ENCODE assay signal across 10 cellular contexts in genomic region chr22:36325163-36326031, GRCh38.
A peak's percentile ranks its signal among the peaks of the same experiment; 100 is the strongest.
DNase-seq lines count a peak whose midpoint lies in the region; ATAC-seq and TF ChIP-seq lines count a peak whose summit lies in the region.
"Had no signal": no experiment of that assay in that cellular context is flagged by ENCODE, and none has a peak within 500 bp of the region (broad histone marks: within the 10 kb centered on the region; RNA-seq: fewer than 3 reads in every experiment).

No MANE protein-coding gene starts in this region.

- H3K4me1 ChIP-seq in adipocyte (ENCODE audit: control insufficient read depth, insufficient read depth, low read length): peaks cover 50% of the 10 kb centered on the region
- peaks cover 25% of the 10 kb centered on the region for H3K4me1 ChIP-seq in smooth muscle cell (ENCODE audit: low read depth)

- ATAC-seq in GM21723 (IDR thresholded peaks at IDR 0.05; ENCODE audit: unreplicated experiment): no peak

- H3F3A ChIP-seq in smooth muscle cell (ENCODE audit: low read depth): peaks cover 50% of the 10 kb centered on the region

- TF ChIP-seq CTCF in smooth muscle cell (IDR thresholded peaks at IDR 0.05; ENCODE audit: borderline replicate concordance, insufficient read depth, poor library complexity, severe bottlenecking): no peak

- H3K79me2 ChIP-seq in smooth muscle cell (ENCODE audit: low read depth): peaks cover 76% of the 10 kb centered on the region

- DNase-seq in adipocyte (ENCODE audit: low read depth): peak; percentile 93
- peak; percentile 77 for DNase-seq in hepatic stellate cell (ENCODE audit: low spot score)
- no peak for DNase-seq in smooth muscle cell (lab: John Stamatoyannopoulos, UW; ENCODE audit: unreplicated experiment)
- DNase-seq in inferior parietal cortex (ENCODE audit: extremely low spot score): no peak
- DNase-seq in retina: no peak
- DNase-seq in pons (ENCODE audit: low spot score): no peak
- DNase-seq: NCI-H2081; stimulated activated CD4-positive, alpha-beta T cell treated with anti-CD3 and anti-CD28 coated beads, Interleukin-2, amount 100 ng/mL, for 24 hours had no signal

- H3K4me2 ChIP-seq in smooth muscle cell: no peak overlapping the region

- WGBS in smooth muscle cell (ENCODE audit: low lambda C conversion rate): 95% methylated on average over 27 of the region's 27 CpGs

- H3K9me3 ChIP-seq in adipocyte (ENCODE audit: control insufficient read depth, low read length): no peaks in the 10 kb centered on the region
- no peaks in the 10 kb centered on the region for H3K9me3 ChIP-seq in smooth muscle cell (replicated peaks; ENCODE audit: low read depth)

- no peak overlapping the region for H2AFZ ChIP-seq in smooth muscle cell (ENCODE audit: low read depth)

- peaks cover 62% of the 10 kb centered on the region for H4K20me1 ChIP-seq in smooth muscle cell (ENCODE audit: low read depth)

- H3K27me3 ChIP-seq in adipocyte (replicated peaks; ENCODE audit: control insufficient read depth, insufficient read depth, low read length): no peaks in the 10 kb centered on the region
- no peaks in the 10 kb centered on the region for H3K27me3 ChIP-seq in smooth muscle cell (ENCODE audit: low read depth)

- peak overlapping the region; percentile 100 for H3K27ac ChIP-seq in smooth muscle cell (ENCODE audit: low read depth)

- peak overlapping the region; percentile 62 for H3K4me3 ChIP-seq in adipocyte (ENCODE audit: low read length)
- no peak overlapping the region for H3K4me3 ChIP-seq in smooth muscle cell

- peak; percentile 16 for TF ChIP-seq POLR2A in GM19193 (IDR thresholded peaks at IDR 0.05; ENCODE audit: extremely low read depth, insufficient read depth, insufficient read length)

- H3K36me3 ChIP-seq in adipocyte (ENCODE audit: control insufficient read depth, insufficient read depth, low read length, severe bottlenecking): peaks cover 69% of the 10 kb centered on the region
- H3K36me3 ChIP-seq in smooth muscle cell (ENCODE audit: low read depth): peaks cover 7% of the 10 kb centered on the region

- H3K9ac ChIP-seq in adipocyte (ENCODE audit: low read length) (peak overlapping the region; percentile 85), smooth muscle cell (ENCODE audit: low read depth) (no peak overlapping the region)

Comparison
In these comparisons a context has a peak if more than half of its experiments do, and no peak if none do; other contexts are left out.
1. DNase-seq: peak in adipocyte (single experiment) and hepatic stellate cell (single experiment); none in smooth muscle cell (single experiment), inferior parietal cortex (single experiment), retina (single experiment) and pons (single experiment).